ENCODE assay signal across 10 cellular contexts in genomic region chr5:61306531-61307195, GRCh38. TPM values are rescaled to one million over a fixed set of nuclear protein-coding genes. Genes with fewer than 3 reads are reported as not detected.
DNase-seq lines count a peak whose midpoint lies in the region; ATAC-seq and TF ChIP-seq lines count a peak whose summit lies in the region.
"Had no signal": no experiment of that assay in that cellular context is flagged by ENCODE, and none has a peak within 500 bp of the region (broad histone marks: within the 10 kb centered on the region; RNA-seq: fewer than 3 reads in every experiment).

No MANE protein-coding gene starts in this region.

- peak; percentile 52 for DNase-seq in activated CD8-positive, alpha-beta memory T cell treated with anti-CD3 and anti-CD28 coated beads, Interleukin-2, amount 10 ng/mL, durations not matched to agents 7 days and 5 days
- no peak for DNase-seq in activated CD8-positive, alpha-beta memory T cell treated with anti-CD3 and anti-CD28 coated beads, Interleukin-2, amount 50 U/mL, for 48 hours
- peak; percentile 18 for DNase-seq in activated naive CD8-positive, alpha-beta T cell treated with anti-CD3 and anti-CD28 coated beads for 36 hours
- DNase-seq in DMS 273 treated with DMSO at 0.1 percent for 48 hours (lab: John Stamatoyannopoulos, UW) (no peak), A673 (ENCODE audit: low spot score) (no peak), HK-2 (ENCODE audit: unreplicated experiment) (no peak)

- peak; percentile 84 for ATAC-seq in activated CD8-positive, alpha-beta memory T cell treated with anti-CD3 and anti-CD28 coated beads, Interleukin-2, amount 10 ng/mL, durations not matched to agents 7 days and 5 days
- ATAC-seq in HG03097 (IDR thresholded peaks at IDR 0.05; ENCODE audit: low FRiP score, unreplicated experiment), result peak; percentile 91
- ATAC-seq in stimulated activated memory B cell treated with anti-CD40 and anti-IgM and Interleukin-4, amounts not matched to agents 10 μg/mL and 1 μg/mL and 100 μg/mL, for 72 hours, result peak; percentile 45

- H3K27me3 Mint-ChIP-seq in activated CD8-positive, alpha-beta memory T cell treated with anti-CD3 and anti-CD28 coated beads, Interleukin-2, amount 10 ng/mL, durations not matched to agents 7 days and 5 days, result peaks cover 9% of the 10 kb centered on the region
- peaks cover 25% of the 10 kb centered on the region for H3K27me3 Mint-ChIP-seq in activated naive CD8-positive, alpha-beta T cell treated with anti-CD3 and anti-CD28 coated beads for 36 hours
- peaks cover 68% of the 10 kb centered on the region for H3K27me3 Mint-ChIP-seq in stimulated activated memory B cell treated with anti-CD40 and anti-IgM and Interleukin-4, amounts not matched to agents 10 μg/mL and 1 μg/mL and 100 μg/mL, for 72 hours

- BruUV-seq in A673 (replicated peaks; lab: Mats Ljungman, UMichigan), result no TSS peak

- TF ChIP-seq CTCF in A673 (conservative IDR thresholded peaks at IDR 0.05; ENCODE audit: low read depth, low read length), result no peak

- CTCF ChIA-PET in activated CD8-positive, alpha-beta memory T cell treated with anti-CD3 and anti-CD28 coated beads, Interleukin-2, amount 10 ng/mL, durations not matched to agents 7 days and 5 days (lab: Charles Lee), result interaction anchor here (1.4 kb wide), 1 partner anchor 24 kb away, joined by 5 read pairs; no protein-coding TSS in a partner anchor
- CTCF ChIA-PET in A673 (lab: Charles Lee), result no interaction called here

- no peaks in the 10 kb centered on the region for H3K36me3 ChIP-seq in A673 (ENCODE audit: insufficient read depth, low read length, poor library complexity, severe bottlenecking)

- POLR2A ChIA-PET in A673 (lab: Charles Lee; ENCODE audit: low non-redundant PET), result interaction anchor here (0.6 kb wide), 1 partner anchor 25 kb away, joined by 3 read pairs; no protein-coding TSS in a partner anchor

- no peaks in the 10 kb centered on the region for H3K9me3 ChIP-seq in A673 (ENCODE audit: low read depth, low read length, poor library complexity, severe bottlenecking)

- H3K4me1 Mint-ChIP-seq in activated CD8-positive, alpha-beta memory T cell treated with anti-CD3 and anti-CD28 coated beads, Interleukin-2, amount 10 ng/mL, durations not matched to agents 7 days and 5 days, result peaks cover 17% of the 10 kb centered on the region
- peaks cover 17% of the 10 kb centered on the region for H3K4me1 Mint-ChIP-seq in activated naive CD8-positive, alpha-beta T cell treated with anti-CD3 and anti-CD28 coated beads for 36 hours
- H3K4me1 Mint-ChIP-seq in stimulated activated memory B cell treated with anti-CD40 and anti-IgM and Interleukin-4, amounts not matched to agents 10 μg/mL and 1 μg/mL and 100 μg/mL, for 72 hours, result peaks cover 13% of the 10 kb centered on the region
- H3K4me1 Mint-ChIP-seq: central memory CD8-positive, alpha-beta T cell had no signal

- intact Hi-C loops in A673 (cut with micrococcal nuclease; ENCODE audit: unreplicated experiment), result no loop called here

- peak overlapping the region; percentile 10 for H3K4me3 Mint-ChIP-seq in activated CD8-positive, alpha-beta memory T cell treated with anti-CD3 and anti-CD28 coated beads, Interleukin-2, amount 10 ng/mL, durations not matched to agents 7 days and 5 days
- peak overlapping the region; percentile 2 for H3K4me3 Mint-ChIP-seq in activated naive CD8-positive, alpha-beta T cell treated with anti-CD3 and anti-CD28 coated beads for 36 hours
- H3K4me3 Mint-ChIP-seq in stimulated activated memory B cell treated with anti-CD40 and anti-IgM and Interleukin-4, amounts not matched to agents 10 μg/mL and 1 μg/mL and 100 μg/mL, for 72 hours, result no peak overlapping the region
- H3K4me3 Mint-ChIP-seq: CD4-positive, CD25-positive, alpha-beta regulatory T cell; central memory CD8-positive, alpha-beta T cell had no signal

- H3K4me1 ChIP-seq in A673 (ENCODE audit: insufficient read depth, low read length, poor library complexity, severe bottlenecking), result no peaks in the 10 kb centered on the region

- no peaks in the 10 kb centered on the region for H3K9me3 Mint-ChIP-seq in activated CD8-positive, alpha-beta memory T cell treated with anti-CD3 and anti-CD28 coated beads, Interleukin-2, amount 10 ng/mL, durations not matched to agents 7 days and 5 days (ENCODE audit: low read depth)
- H3K9me3 Mint-ChIP-seq in activated naive CD8-positive, alpha-beta T cell treated with anti-CD3 and anti-CD28 coated beads for 36 hours, result no peaks in the 10 kb centered on the region
- H3K9me3 Mint-ChIP-seq in stimulated activated memory B cell treated with anti-CD40 and anti-IgM and Interleukin-4, amounts not matched to agents 10 μg/mL and 1 μg/mL and 100 μg/mL, for 72 hours, result no peaks in the 10 kb centered on the region
- H3K9me3 Mint-ChIP-seq: central memory CD8-positive, alpha-beta T cell had no signal

- H3K36me3 Mint-ChIP-seq in activated CD8-positive, alpha-beta memory T cell treated with anti-CD3 and anti-CD28 coated beads, Interleukin-2, amount 10 ng/mL, durations not matched to agents 7 days and 5 days, result peaks cover 1% of the 10 kb centered on the region
- no peaks in the 10 kb centered on the region for H3K36me3 Mint-ChIP-seq in activated naive CD8-positive, alpha-beta T cell treated with anti-CD3 and anti-CD28 coated beads for 36 hours
- no peaks in the 10 kb centered on the region for H3K36me3 Mint-ChIP-seq in stimulated activated memory B cell treated with anti-CD40 and anti-IgM and Interleukin-4, amounts not matched to agents 10 μg/mL and 1 μg/mL and 100 μg/mL, for 72 hours
- H3K36me3 Mint-ChIP-seq: CD4-positive, CD25-positive, alpha-beta regulatory T cell had no signal

- H3K27ac Mint-ChIP-seq in activated CD8-positive, alpha-beta memory T cell treated with anti-CD3 and anti-CD28 coated beads, Interleukin-2, amount 10 ng/mL, durations not matched to agents 7 days and 5 days, result peak overlapping the region; percentile 70
- peak overlapping the region; percentile 11 for H3K27ac Mint-ChIP-seq in activated naive CD8-positive, alpha-beta T cell treated with anti-CD3 and anti-CD28 coated beads for 36 hours
- no peak overlapping the region for H3K27ac Mint-ChIP-seq in stimulated activated memory B cell treated with anti-CD40 and anti-IgM and Interleukin-4, amounts not matched to agents 10 μg/mL and 1 μg/mL and 100 μg/mL, for 72 hours
- H3K27ac Mint-ChIP-seq: CD4-positive, CD25-positive, alpha-beta regulatory T cell had no signal

- H3K27ac ChIP-seq in A673 (ENCODE audit: low read depth, low read length, poor library complexity, severe bottlenecking), result no peak overlapping the region

- H3K4me3 ChIP-seq in A673 (ENCODE audit: low read depth, low read length, poor library complexity, severe bottlenecking), result no peak overlapping the region

- H3K27me3 ChIP-seq in A673 (replicated peaks; ENCODE audit: insufficient read depth, low read depth, low read length, poor library complexity), result no peaks in the 10 kb centered on the region

RNA-seq across cellular contexts. Expression of gene ZSWIM6, which starts 25.4 kb away (rescaled TPM):
- total RNA-seq in activated CD8-positive, alpha-beta memory T cell treated with anti-CD3 and anti-CD28 coated beads, Interleukin-2, amount 10 ng/mL, durations not matched to agents 7 days and 5 days, result 1 to 10 TPM; 5.9 to 7.6 TPM
- total RNA-seq in activated naive CD8-positive, alpha-beta T cell treated with anti-CD3 and anti-CD28 coated beads for 36 hours, result 1 to 10 TPM; 3.0 to 3.2 TPM
- total RNA-seq in A673 (2021), result 43.9 and 47.3 TPM in 2 replicates

Comparison
In these comparisons a context has a peak if more than half of its experiments do, and no peak if none do; other contexts are left out.
1. DNase-seq: peak in activated CD8-positive, alpha-beta memory T cell treated with anti-CD3 and anti-CD28 coated beads, Interleukin-2, amount 10 ng/mL, durations not matched to agents 7 days and 5 days (single experiment) and activated naive CD8-positive, alpha-beta T cell treated with anti-CD3 and anti-CD28 coated beads for 36 hours (single experiment); none in activated CD8-positive, alpha-beta memory T cell treated with anti-CD3 and anti-CD28 coated beads, Interleukin-2, amount 50 U/mL, for 48 hours (single experiment), DMS 273 treated with DMSO at 0.1 percent for 48 hours (single experiment), A673 (single experiment) and HK-2 (single experiment).
2. Peak in every context shown above with its lines, with median percentiles within 50 percentile points of each other: ATAC-seq.